35 cellular contexts compared by ENCODE assay signal in genomic region chr16:86605950-86606349, GRCh38. TPM values are rescaled to one million over a fixed set of nuclear protein-coding genes. Genes with fewer than 3 reads are reported as not detected.
DNase-seq lines count a peak whose midpoint lies in the region; FAIRE-seq and TF ChIP-seq lines count a peak whose summit lies in the region.
"Had no signal": no experiment of that assay in that cellular context is flagged by ENCODE, and none has a peak within 500 bp of the region (broad histone marks: within the 10 kb centered on the region; RNA-seq: fewer than 3 reads in every experiment).

No MANE protein-coding gene starts in this region.

- H3K27ac Mint-ChIP-seq in activated naive CD4-positive, alpha-beta T cell treated with anti-CD3 and anti-CD28 coated beads, Interleukin-2, amount 10 ng/mL, durations not matched to agents 7 days and 5 days = no peak overlapping the region
- H3K27ac Mint-ChIP-seq in activated naive CD4-positive, alpha-beta T cell treated with anti-CD3 and anti-CD28 coated beads for 36 hours = no peak overlapping the region
- H3K27ac Mint-ChIP-seq: activated CD4-positive, alpha-beta memory T cell treated with anti-CD3 and anti-CD28 coated beads, Interleukin-2, amount 10 ng/mL, durations not matched to agents 7 days and 5 days; activated naive CD8-positive, alpha-beta T cell treated with anti-CD3 and anti-CD28 coated beads, Interleukin-2, amount 10 ng/mL, durations not matched to agents 7 days and 5 days; activated T-helper 2 cell treated with anti-CD3 and anti-CD28 coated beads, Interferon-gamma antibody, Interleukin-2, Interleukin-4, amounts not matched to agents 10 μg/mL and 5 μg/mL and 100 μg/mL, durations not matched to agents 14 hours and 24 hours and 36 hours; endodermal cell had no signal

- H3K27me3 Mint-ChIP-seq in activated naive CD4-positive, alpha-beta T cell treated with anti-CD3 and anti-CD28 coated beads, Interleukin-2, amount 10 ng/mL, durations not matched to agents 7 days and 5 days = peaks cover 19% of the 10 kb centered on the region
- peaks cover 14% of the 10 kb centered on the region for H3K27me3 Mint-ChIP-seq in activated naive CD4-positive, alpha-beta T cell treated with anti-CD3 and anti-CD28 coated beads for 36 hours (ENCODE audit: low read depth)

- H3K4me3 ChIP-seq in coronary artery = no peak overlapping the region
- H3K4me3 ChIP-seq in testis = no peak overlapping the region
- H3K4me3 ChIP-seq in transverse colon = no peak overlapping the region
- H3K4me3 ChIP-seq: cardiac muscle cell, MG63, prostate gland, right lobe of liver had no signal

- intact Hi-C loops in activated naive CD4-positive, alpha-beta T cell treated with anti-CD3 and anti-CD28 coated beads for 36 hours (cut with micrococcal nuclease) = no loop called here
- intact Hi-C loops in testis (cut with DNase I; ENCODE audit: low total_unique reads) (no loop called here), transverse colon (cut with DNase I; ENCODE audit: low total_unique reads) (no loop called here)

- H3K4me1 Mint-ChIP-seq in activated naive CD4-positive, alpha-beta T cell treated with anti-CD3 and anti-CD28 coated beads, Interleukin-2, amount 10 ng/mL, durations not matched to agents 7 days and 5 days = peaks cover 10% of the 10 kb centered on the region
- H3K4me1 Mint-ChIP-seq in activated naive CD4-positive, alpha-beta T cell treated with anti-CD3 and anti-CD28 coated beads for 36 hours (ENCODE audit: low read depth) = peaks cover 9% of the 10 kb centered on the region

- no peak for TF ChIP-seq CTCF in coronary artery (IDR thresholded peaks at IDR 0.05)
- no peak for TF ChIP-seq CTCF in testis (IDR thresholded peaks at IDR 0.05)
- no peak for TF ChIP-seq CTCF in transverse colon (IDR thresholded peaks at IDR 0.05)

- H3K9me3 ChIP-seq in testis (no peaks in the 10 kb centered on the region), transverse colon (no peaks in the 10 kb centered on the region)
- H3K9me3 ChIP-seq: prostate gland, right lobe of liver had no signal

- FAIRE-seq in GM19239 (lab: Jason Lieb, UNC) = no peak
- FAIRE-seq: A204.1, astrocyte, GM18507, H54, HTR-8/SVneo had no signal

- H3K9me3 Mint-ChIP-seq in activated naive CD4-positive, alpha-beta T cell treated with anti-CD3 and anti-CD28 coated beads, Interleukin-2, amount 10 ng/mL, durations not matched to agents 7 days and 5 days = no peaks in the 10 kb centered on the region
- H3K9me3 Mint-ChIP-seq in activated naive CD4-positive, alpha-beta T cell treated with anti-CD3 and anti-CD28 coated beads for 36 hours = no peaks in the 10 kb centered on the region
- H3K9me3 Mint-ChIP-seq: activated T-helper 2 cell treated with anti-CD3 and anti-CD28 coated beads, Interferon-gamma antibody, Interleukin-2, Interleukin-4, amounts not matched to agents 10 μg/mL and 5 μg/mL and 100 μg/mL, durations not matched to agents 14 hours and 24 hours and 36 hours; endodermal cell had no signal

- H3K36me3 Mint-ChIP-seq in activated naive CD4-positive, alpha-beta T cell treated with anti-CD3 and anti-CD28 coated beads, Interleukin-2, amount 10 ng/mL, durations not matched to agents 7 days and 5 days = no peaks in the 10 kb centered on the region
- H3K36me3 Mint-ChIP-seq in activated naive CD4-positive, alpha-beta T cell treated with anti-CD3 and anti-CD28 coated beads for 36 hours (ENCODE audit: low read depth) = no peaks in the 10 kb centered on the region
- H3K36me3 Mint-ChIP-seq: activated naive CD8-positive, alpha-beta T cell treated with anti-CD3 and anti-CD28 coated beads, Interleukin-2, amount 10 ng/mL, durations not matched to agents 7 days and 5 days had no signal

- WGBS in testis, 2 donors = 68 to 76% methylated on average over 3 of the region's 3 CpGs
- WGBS in transverse colon (ENCODE audit: low coverage in 1 of 2), 2 donors = 100% methylated on average over 1 to 3 of the region's 3 CpGs

- H3K4me1 ChIP-seq in testis (no peaks in the 10 kb centered on the region), transverse colon (no peaks in the 10 kb centered on the region)
- H3K4me1 ChIP-seq: prostate gland, right lobe of liver had no signal

- no peak for TF ChIP-seq EP300 in transverse colon (IDR thresholded peaks at IDR 0.05; ENCODE audit: low read depth)

- H3K27me3 ChIP-seq in testis (no peaks in the 10 kb centered on the region), transverse colon (peaks cover 14% of the 10 kb centered on the region)
- H3K27me3 ChIP-seq: cardiac muscle cell, MG63, right lobe of liver had no signal

- DNase-seq in activated naive CD4-positive, alpha-beta T cell treated with anti-CD3 and anti-CD28 coated beads, Interleukin-2, amount 10 ng/mL, durations not matched to agents 7 days and 5 days = no peak
- DNase-seq in activated naive CD4-positive, alpha-beta T cell treated with anti-CD3 and anti-CD28 coated beads for 36 hours = no peak
- peak; percentile 34 for DNase-seq in NAMALWA (ENCODE audit: low spot score)
- no peak for DNase-seq in coronary artery (ENCODE audit: low spot score)
- peak; percentile 50 for DNase-seq in testis
- DNase-seq in transverse colon = no peak
- no peak for DNase-seq in GM19239 (ENCODE audit: insufficient read length, low spot score)
- DNase-seq in mesenteric fat pad (ENCODE audit: low spot score) = no peak
- DNase-seq: activated CD4-positive, alpha-beta memory T cell treated with anti-CD3 and anti-CD28 coated beads, Interleukin-2, amount 10 ng/mL, durations not matched to agents 7 days and 5 days; activated CD8-positive, alpha-beta memory T cell treated with anti-CD3 and anti-CD28 coated beads, Interleukin-2, amount 50 U/mL, for 4 hours; activated naive CD8-positive, alpha-beta T cell treated with anti-CD3 and anti-CD28 coated beads, Interleukin-2, amount 10 ng/mL, durations not matched to agents 7 days and 5 days; cortex of kidney; endodermal cell; left colon; MG63; NCI-H1105 treated with DMSO at 0.1 percent for 48 hours; NCI-H187 treated with DMSO at 0.1 percent for 48 hours; NCI-H2171 treated with DMSO at 0.1 percent for 48 hours; NCI-H510A; nucleus accumbens; OCI-M1; right lobe of liver; trophoblast cell had no signal

- H3K36me3 ChIP-seq in testis (ENCODE audit: low read depth, missing control alignments) (no peaks in the 10 kb centered on the region), transverse colon (no peaks in the 10 kb centered on the region)
- H3K36me3 ChIP-seq: cardiac muscle cell, MG63, prostate gland, right lobe of liver had no signal

- TF ChIP-seq POLR2A in testis (IDR thresholded peaks at IDR 0.05) (no peak), transverse colon (IDR thresholded peaks at IDR 0.05) (no peak)

- CTCF ChIA-PET in activated naive CD4-positive, alpha-beta T cell treated with anti-CD3 and anti-CD28 coated beads, Interleukin-2, amount 10 ng/mL, durations not matched to agents 7 days and 5 days (lab: Charles Lee) = interaction anchor here (1.0 kb wide), 1 partner anchor 471 kb away, joined by 3 read pairs; no protein-coding TSS in a partner anchor
- CTCF ChIA-PET in activated naive CD4-positive, alpha-beta T cell treated with anti-CD3 and anti-CD28 coated beads for 36 hours (lab: Charles Lee) = interaction anchor here (0.7 kb wide), 1 partner anchor 42 kb away, joined by 3 read pairs; no protein-coding TSS in a partner anchor

- H3K27ac ChIP-seq in coronary artery (peak overlapping the region; percentile 20 to 87), testis (no peak overlapping the region), transverse colon (no peak overlapping the region)
- H3K27ac ChIP-seq: cardiac muscle cell, KMS-11, prostate gland, right lobe of liver, RWPE1 had no signal

- in situ Hi-C loops in transverse colon (cut with MboI; ENCODE audit: low pct_ligation_motif_present in 1 of 4, low pct_unique_long_range_greater_than_20kb in 1 of 4, low sequenced_read_pairs in 3 of 4) = no loop called here

- peak overlapping the region; percentile 13 for H3K4me3 Mint-ChIP-seq in activated naive CD4-positive, alpha-beta T cell treated with anti-CD3 and anti-CD28 coated beads, Interleukin-2, amount 10 ng/mL, durations not matched to agents 7 days and 5 days
- no peak overlapping the region for H3K4me3 Mint-ChIP-seq in activated naive CD4-positive, alpha-beta T cell treated with anti-CD3 and anti-CD28 coated beads for 36 hours
- H3K4me3 Mint-ChIP-seq: endodermal cell had no signal

RNA-seq across cellular contexts. Expression of gene FOXL1, which starts 27.6 kb away (rescaled TPM):
- total RNA-seq in activated naive CD4-positive, alpha-beta T cell treated with anti-CD3 and anti-CD28 coated beads for 36 hours = not detected
- total RNA-seq in testis (1 to 10 TPM; 4.6 to 5.9 TPM), transverse colon (1 to 10 TPM in 3 of 4 donors, under 1 TPM in 1; 0.75 to 2.1 (median 1.3) TPM), mesenteric fat pad (0.26 TPM)
- 1.4 TPM for polyA plus RNA-seq in testis (ENCODE audit: insufficient read depth, low read depth, low replicate concordance)
- total RNA-seq: activated CD4-positive, alpha-beta memory T cell treated with anti-CD3 and anti-CD28 coated beads, Interleukin-2, amount 10 ng/mL, durations not matched to agents 7 days and 5 days; activated naive CD8-positive, alpha-beta T cell treated with anti-CD3 and anti-CD28 coated beads, Interleukin-2, amount 10 ng/mL, durations not matched to agents 7 days and 5 days; SK-MEL-5; T-helper 1 cell treated with Interleukin-12 subunit alpha and Interleukin-12 subunit beta and Interleukin-4 antibody, amounts not matched to agents 30 ng/mL and 1 ng/mL, for 36 hours had no signal

RNA-seq across cellular contexts. Expression of gene FOXC2, which starts 39.3 kb away (rescaled TPM):
- not detected for total RNA-seq in activated naive CD4-positive, alpha-beta T cell treated with anti-CD3 and anti-CD28 coated beads for 36 hours
- 10 to 100 TPM in 1 of 2 donors, 1 to 10 TPM in 1; 7.6 to 11.2 TPM for total RNA-seq in testis
- 3.9 TPM for polyA plus RNA-seq in testis (ENCODE audit: insufficient read depth, low read depth, low replicate concordance)
- total RNA-seq in transverse colon = under 1 TPM in 1 of 4 donors, not detected in 3; 0.27 TPM
- total RNA-seq in mesenteric fat pad = 0.42 TPM
- total RNA-seq: activated CD4-positive, alpha-beta memory T cell treated with anti-CD3 and anti-CD28 coated beads, Interleukin-2, amount 10 ng/mL, durations not matched to agents 7 days and 5 days; activated naive CD8-positive, alpha-beta T cell treated with anti-CD3 and anti-CD28 coated beads, Interleukin-2, amount 10 ng/mL, durations not matched to agents 7 days and 5 days; SK-MEL-5; T-helper 1 cell treated with Interleukin-12 subunit alpha and Interleukin-12 subunit beta and Interleukin-4 antibody, amounts not matched to agents 30 ng/mL and 1 ng/mL, for 36 hours had no signal

RNA-seq across cellular contexts. Expression of gene MTHFSD, which starts 50.9 kb away (rescaled TPM):
- total RNA-seq in activated naive CD4-positive, alpha-beta T cell treated with anti-CD3 and anti-CD28 coated beads for 36 hours = 10 to 100 TPM; 21.9 to 24.1 TPM
- total RNA-seq in testis (10 to 100 TPM; 45.0 to 55.6 TPM), transverse colon (10 to 100 TPM; 25.4 to 51.1 (median 30.0) TPM), mesenteric fat pad (10.2 TPM)
- 42.2 TPM for polyA plus RNA-seq in testis (ENCODE audit: insufficient read depth, low read depth, low replicate concordance)

Comparison
In these comparisons a context has a peak if more than half of its experiments do, and no peak if none do; other contexts are left out.
1. DNase-seq: peak in NAMALWA (single experiment) and testis (single experiment); none in activated naive CD4-positive, alpha-beta T cell treated with anti-CD3 and anti-CD28 coated beads, Interleukin-2, amount 10 ng/mL, durations not matched to agents 7 days and 5 days (single experiment), activated naive CD4-positive, alpha-beta T cell treated with anti-CD3 and anti-CD28 coated beads for 36 hours (single experiment), coronary artery (single experiment), transverse colon (single experiment), GM19239 (single experiment) and mesenteric fat pad (single experiment).
2. H3K27ac ChIP-seq: peak in coronary artery (2 of 2); none in testis (0 of 2) and transverse colon (0 of 4).